In genomic region chr1:226076378-226076777, GRCh38 we compare ENCODE assay signal across 29 cellular contexts.
"Had no signal": no experiment of that assay in that cellular context is flagged by ENCODE, and none has a peak within 500 bp of the region (broad histone marks: within the 10 kb centered on the region; RNA-seq: fewer than 3 reads in every experiment).

No MANE protein-coding gene starts in this region.

- H2AFZ ChIP-seq: hepatocyte had no signal

- H3K27ac ChIP-seq: cardiac muscle cell, colonic mucosa, gastroesophageal sphincter, hepatocyte, pancreas, prostate gland, testis, transverse colon, WERI-Rb-1 had no signal

- H3K9me3 ChIP-seq: colonic mucosa, gastroesophageal sphincter, pancreas, prostate gland, testis, transverse colon had no signal

- H3K4me1 ChIP-seq: colonic mucosa, gastroesophageal sphincter, pancreas, prostate gland, testis had no signal

- H3K27me3 ChIP-seq: cardiac muscle cell, colonic mucosa, gastroesophageal sphincter, hepatocyte, pancreas, testis, transverse colon had no signal

- H3K27me3 Mint-ChIP-seq: activated CD4-positive, alpha-beta T cell treated with anti-CD3 and anti-CD28 coated beads, Interleukin-2, amount 10 ng/mL, durations not matched to agents 7 days and 5 days; activated naive CD8-positive, alpha-beta T cell; activated T-cell treated with anti-CD3 and anti-CD28 coated beads, Interleukin-2, amount 50 U/mL, for 24 hours had no signal

- H3K9me3 Mint-ChIP-seq: activated CD4-positive, alpha-beta memory T cell treated with anti-CD3 and anti-CD28 coated beads, Interleukin-2, amount 10 ng/mL, durations not matched to agents 7 days and 5 days; activated CD4-positive, alpha-beta T cell treated with anti-CD3 and anti-CD28 coated beads, Interleukin-2, amount 10 ng/mL, durations not matched to agents 7 days and 5 days; activated T-cell treated with anti-CD3 and anti-CD28 coated beads, Interleukin-2, amount 50 U/mL, for 24 hours; activated T-helper 2 cell treated with anti-CD3 and anti-CD28 coated beads, Interferon-gamma antibody, Interleukin-2, Interleukin-4, amounts not matched to agents 10 μg/mL and 5 μg/mL and 100 μg/mL, durations not matched to agents 14 hours and 24 hours and 36 hours had no signal

- DNase-seq: activated CD4-positive, alpha-beta memory T cell treated with anti-CD3 and anti-CD28 coated beads, Interleukin-2, amount 10 ng/mL, durations not matched to agents 7 days and 5 days; activated CD4-positive, alpha-beta T cell treated with anti-CD3 and anti-CD28 coated beads for 1 hour; activated CD4-positive, alpha-beta T cell treated with anti-CD3 and anti-CD28 coated beads, Interleukin-2, amount 10 ng/mL, durations not matched to agents 7 days and 5 days; activated CD8-positive, alpha-beta memory T cell treated with anti-CD3 and anti-CD28 coated beads, Interleukin-2, amount 50 U/mL, for 48 hours; activated T-cell treated with anti-CD3 and anti-CD28 coated beads, Interleukin-2, amount 50 U/mL, for 24 hours; anterior cingulate cortex; cerebellar nuclear complex; colonic mucosa; effector CD8-positive, alpha-beta T cell; islet precursor cell; mammary epithelial cell; nucleus accumbens; pancreas; retina; stimulated activated CD4-positive, alpha-beta T cell treated with anti-CD3 and anti-CD28 coated beads, Interleukin-1b, Interleukin-23, amount 100 ng/mL, for 48 hours; stimulated activated CD4-positive, alpha-beta T cell treated with anti-CD3 and anti-CD28 coated beads, Interleukin-4, amount 100 ng/mL, for 4 hours; stimulated activated CD8-positive, alpha-beta memory T cell treated with anti-CD3 and anti-CD28 coated beads, Interleukin-4, amount 100 ng/mL, for 48 hours; stimulated activated naive CD4-positive, alpha-beta T cell; testis; transverse colon; WERI-Rb-1 had no signal

- H3K27ac Mint-ChIP-seq: activated CD4-positive, alpha-beta memory T cell treated with anti-CD3 and anti-CD28 coated beads, Interleukin-2, amount 10 ng/mL, durations not matched to agents 7 days and 5 days; activated CD4-positive, alpha-beta T cell treated with anti-CD3 and anti-CD28 coated beads, Interleukin-2, amount 10 ng/mL, durations not matched to agents 7 days and 5 days; activated T-cell treated with anti-CD3 and anti-CD28 coated beads, Interleukin-2, amount 50 U/mL, for 24 hours; activated T-helper 2 cell treated with anti-CD3 and anti-CD28 coated beads, Interferon-gamma antibody, Interleukin-2, Interleukin-4, amounts not matched to agents 10 μg/mL and 5 μg/mL and 100 μg/mL, durations not matched to agents 14 hours and 24 hours and 36 hours had no signal

- H3K4me2 ChIP-seq: hepatocyte, smooth muscle cell had no signal

- FAIRE-seq: endometrium, pancreas had no signal

- ATAC-seq: gastroesophageal sphincter, pancreas had no signal

- H3K36me3 ChIP-seq: prostate gland had no signal

- H3K4me1 Mint-ChIP-seq: activated CD4-positive, alpha-beta memory T cell treated with anti-CD3 and anti-CD28 coated beads, Interleukin-2, amount 10 ng/mL, durations not matched to agents 7 days and 5 days had no signal

- H3K4me3 Mint-ChIP-seq: activated CD4-positive, alpha-beta memory T cell treated with anti-CD3 and anti-CD28 coated beads, Interleukin-2, amount 10 ng/mL, durations not matched to agents 7 days and 5 days; activated CD4-positive, alpha-beta T cell treated with anti-CD3 and anti-CD28 coated beads, Interleukin-2, amount 10 ng/mL, durations not matched to agents 7 days and 5 days; activated naive CD8-positive, alpha-beta T cell; activated T-cell treated with anti-CD3 and anti-CD28 coated beads, Interleukin-2, amount 50 U/mL, for 24 hours had no signal

- H3K4me3 ChIP-seq: cardiac muscle cell, colonic mucosa, gastroesophageal sphincter, hepatocyte, pancreas, prostate gland, smooth muscle cell, testis, transverse colon had no signal
